1 cellular context compared by ENCODE assay signal in genomic region chr9:72154468-72155281, GRCh38.
TF ChIP-seq lines count a peak whose summit lies in the region.

No MANE protein-coding gene starts in this region.

TF ChIP-seq in HepG2, 621 proteins besides CTCF, POLR2A, EP300 and RAD21 (continued from another document and continues in another):
- TF ChIP-seq TEF (CRISPR knock-in tag; IDR thresholded peaks at IDR 0.05): no peak
- TF ChIP-seq EHMT2 (IDR thresholded peaks at IDR 0.05; ENCODE audit: borderline replicate concordance, low read depth, low read length): no peak
- TF ChIP-seq ZNF256 (CRISPR knock-in tag; conservative IDR thresholded peaks at IDR 0.05): no peak
- TF ChIP-seq GRHL1 (CRISPR knock-in tag; conservative IDR thresholded peaks at IDR 0.05): no peak
- TF ChIP-seq SP4 (CRISPR knock-in tag; IDR thresholded peaks at IDR 0.05): no peak
- TF ChIP-seq PHF5A (CRISPR knock-in tag; IDR thresholded peaks at IDR 0.05; ENCODE audit: low read depth, unreplicated experiment): no peak
- no peak for TF ChIP-seq HNRNPLL (IDR thresholded peaks at IDR 0.05; ENCODE audit: low read depth, low read length, poor library complexity, severe bottlenecking)
- TF ChIP-seq ZBTB7B (CRISPR knock-in tag; IDR thresholded peaks at IDR 0.05): no peak
- TF ChIP-seq ZNF33A (CRISPR knock-in tag; IDR thresholded peaks at IDR 0.05; ENCODE audit: borderline replicate concordance): no peak
- TF ChIP-seq IKZF5 (CRISPR knock-in tag; IDR thresholded peaks at IDR 0.05): 0 out of 2 replicates have a peak, but pooled peaks have one; percentile 58
- no peak for TF ChIP-seq DDIT3 (CRISPR knock-in tag; IDR thresholded peaks at IDR 0.05)
- TF ChIP-seq NFKBIZ (CRISPR knock-in tag; IDR thresholded peaks at IDR 0.05): peak; percentile 82; the same call in 1 of the 2 replicates
- TF ChIP-seq CEBPG (CRISPR knock-in tag; IDR thresholded peaks at IDR 0.05): peak; percentile 21; the same call in 1 of the 2 replicates
- TF ChIP-seq CAMTA2 (CRISPR knock-in tag; IDR thresholded peaks at IDR 0.05; ENCODE audit: borderline replicate concordance): no peak
- no peak for TF ChIP-seq ZFAT (CRISPR knock-in tag; conservative IDR thresholded peaks at IDR 0.05)
- no peak for TF ChIP-seq TERF1 (CRISPR knock-in tag; IDR thresholded peaks at IDR 0.05)
- TF ChIP-seq ZNF326 (CRISPR knock-in tag; IDR thresholded peaks at IDR 0.05; ENCODE audit: borderline replicate concordance): no peak
- TF ChIP-seq PHF8 (CRISPR knock-in tag; IDR thresholded peaks at IDR 0.05): no peak
- no peak for TF ChIP-seq ZNF776 (CRISPR knock-in tag; IDR thresholded peaks at IDR 0.05)
- TF ChIP-seq GTF2F1 (IDR thresholded peaks at IDR 0.05; ENCODE audit: low read length): no peak
- peak; percentile 27; the same call in 1 of the 2 replicates for TF ChIP-seq ETV5 (CRISPR knock-in tag; IDR thresholded peaks at IDR 0.05; ENCODE audit: borderline replicate concordance)
- peak; percentile 49; the same call in 1 of the 2 replicates for TF ChIP-seq HMG20A (CRISPR knock-in tag; IDR thresholded peaks at IDR 0.05; ENCODE audit: borderline replicate concordance)
- peak; percentile 96 for TF ChIP-seq FOSL2 (CRISPR knock-in tag; IDR thresholded peaks at IDR 0.05)
- TF ChIP-seq ZBTB8A (CRISPR knock-in tag; IDR thresholded peaks at IDR 0.05; ENCODE audit: borderline replicate concordance, low read depth): no peak
- TF ChIP-seq ZNF225 (CRISPR knock-in tag; IDR thresholded peaks at IDR 0.05): no peak
- TF ChIP-seq SNRNP70 (IDR thresholded peaks at IDR 0.05; ENCODE audit: low read depth, low read length): no peak
- TF ChIP-seq MAF1 (CRISPR knock-in tag; IDR thresholded peaks at IDR 0.05; ENCODE audit: borderline replicate concordance): no peak
- TF ChIP-seq NR2F6 (IDR thresholded peaks at IDR 0.05): no peak
- TF ChIP-seq NR2F6 (CRISPR knock-in tag; IDR thresholded peaks at IDR 0.05): peak; percentile 55; the same call in 1 of the 2 replicates
- TF ChIP-seq SYNCRIP (IDR thresholded peaks at IDR 0.05; ENCODE audit: insufficient read depth, low read depth, low read length): no peak
- TF ChIP-seq SKI (IDR thresholded peaks at IDR 0.05; ENCODE audit: partially characterized antibody): peak; percentile 15
- no peak for TF ChIP-seq ZNF589 (CRISPR knock-in tag; conservative IDR thresholded peaks at IDR 0.05)
- TF ChIP-seq SCMH1 (CRISPR knock-in tag; IDR thresholded peaks at IDR 0.05; ENCODE audit: borderline replicate concordance): no peak
- TF ChIP-seq ZNF569 (CRISPR knock-in tag; IDR thresholded peaks at IDR 0.05; ENCODE audit: borderline replicate concordance): no peak
- no peak for TF ChIP-seq ZNF343 (CRISPR knock-in tag; IDR thresholded peaks at IDR 0.05)
- TF ChIP-seq ZNF770 (CRISPR knock-in tag; IDR thresholded peaks at IDR 0.05): no peak
- peak; percentile 73 for TF ChIP-seq ZGPAT (CRISPR knock-in tag; IDR thresholded peaks at IDR 0.05)
- 0 out of 2 replicates have a peak, but pooled peaks have one; percentile 45 for TF ChIP-seq RERE (CRISPR knock-in tag; IDR thresholded peaks at IDR 0.05; ENCODE audit: low read depth)
- no peak for TF ChIP-seq ZSCAN31 (CRISPR knock-in tag; IDR thresholded peaks at IDR 0.05; ENCODE audit: low read depth)
- TF ChIP-seq ZNF274 (CRISPR knock-in tag; IDR thresholded peaks at IDR 0.05): no peak
- TF ChIP-seq ZNF253 (CRISPR knock-in tag; IDR thresholded peaks at IDR 0.05; ENCODE audit: borderline replicate concordance): no peak
- TF ChIP-seq NPAS2 (CRISPR knock-in tag; IDR thresholded peaks at IDR 0.05; ENCODE audit: borderline replicate concordance): no peak
- TF ChIP-seq ZNF496 (CRISPR knock-in tag; IDR thresholded peaks at IDR 0.05; ENCODE audit: insufficient replicate concordance): no peak
- peak; percentile 33; the same call in 1 of the 2 replicates for TF ChIP-seq MAFF (IDR thresholded peaks at IDR 0.05; ENCODE audit: low read depth, low read length)
- 0 out of 2 replicates have a peak, but pooled peaks have one; percentile 33 for TF ChIP-seq MIER3 (CRISPR knock-in tag; IDR thresholded peaks at IDR 0.05; ENCODE audit: borderline replicate concordance)
- no peak for TF ChIP-seq ELF4 (CRISPR knock-in tag; IDR thresholded peaks at IDR 0.05; ENCODE audit: borderline replicate concordance)
- no peak for TF ChIP-seq ZNF782 (CRISPR knock-in tag; IDR thresholded peaks at IDR 0.05; ENCODE audit: borderline replicate concordance)
- no peak for TF ChIP-seq TFAP4 (IDR thresholded peaks at IDR 0.05; ENCODE audit: borderline replicate concordance, low read depth)
- TF ChIP-seq PAXIP1 (CRISPR knock-in tag; conservative IDR thresholded peaks at IDR 0.05): peak; percentile 87
